13 cellular contexts compared by ENCODE assay signal in genomic region chr2:20457027-20457426, GRCh38. TPM values are rescaled to one million over a fixed set of nuclear protein-coding genes. Genes with fewer than 3 reads are reported as not detected.
DNase-seq lines count a peak whose midpoint lies in the region; ATAC-seq, FAIRE-seq and TF ChIP-seq lines count a peak whose summit lies in the region.
"Had no signal": no experiment of that assay in that cellular context is flagged by ENCODE, and none has a peak within 500 bp of the region (broad histone marks: within the 10 kb centered on the region; RNA-seq: fewer than 3 reads in every experiment).

No MANE protein-coding gene starts in this region.

- no peak for TF ChIP-seq CTCF in sigmoid colon (IDR thresholded peaks at IDR 0.05)

- no peak for FAIRE-seq in GM12892 (lab: Jason Lieb, UNC)

- no peaks in the 10 kb centered on the region for H3K36me3 ChIP-seq in sigmoid colon

- peaks cover 0 to 43% (median 34%) of the 10 kb centered on the region in 4 donors for H3K4me1 ChIP-seq in sigmoid colon

- no peak overlapping the region for H3K4me3 ChIP-seq in sigmoid colon

- no peaks in the 10 kb centered on the region for H3K27me3 ChIP-seq in sigmoid colon

- peak; percentile 37 for DNase-seq in astrocyte of the hippocampus (ENCODE audit: low read depth, low spot score)
- no peak for DNase-seq in sigmoid colon
- no peak for DNase-seq in MV-4-11 (lab: John Stamatoyannopoulos, UW)
- DNase-seq in GM12892 (ENCODE audit: insufficient read length): no peak
- no peak for DNase-seq in OCI-M2 (lab: John Stamatoyannopoulos, UW; ENCODE audit: unreplicated experiment)
- DNase-seq: Kasumi-1; NCI-H446; Right ventricle myocardium superior; stimulated activated CD4-positive, alpha-beta T cell treated with anti-CD3 and anti-CD28 coated beads, Interleukin-12 subunit alpha, Interleukin-12 subunit beta, amount 100 ng/mL, for 4 hours; stimulated activated naive CD4-positive, alpha-beta T cell treated with Interleukin-2 at 50 U/mL for 16 hours had no signal

- TF ChIP-seq POLR2A in sigmoid colon (IDR thresholded peaks at IDR 0.05): no peak
- no peak for TF ChIP-seq POLR2A in GM12892 (IDR thresholded peaks at IDR 0.05; ENCODE audit: low read depth, low read length)

- no peak for TF ChIP-seq EP300 in sigmoid colon (IDR thresholded peaks at IDR 0.05)

- 60 to 68% methylated on average over 2 of the region's 2 CpGs for WGBS in sigmoid colon, 2 donors

- H3K9me3 ChIP-seq in sigmoid colon: no peaks in the 10 kb centered on the region

- ATAC-seq in GM18517 (IDR thresholded peaks at IDR 0.05; ENCODE audit: unreplicated experiment) (peak; percentile 56), HG02870 (IDR thresholded peaks at IDR 0.05; ENCODE audit: unreplicated experiment) (peak; percentile 73), GM21367 (IDR thresholded peaks at IDR 0.05; ENCODE audit: unreplicated experiment) (no peak)

- intact Hi-C loops in sigmoid colon (cut with DNase I): no loop called here

- H3K27ac ChIP-seq in sigmoid colon: peak overlapping the region; percentile 93 to 98 (median 98)

RNA-seq across cellular contexts. Expression of gene RHOB, which starts 10.2 kb away (rescaled TPM):
- 1,000 to 10,000 TPM in 2 of 4 donors, 100 to 1,000 TPM in 2; 753 to 1,323 (median 1,092) TPM for total RNA-seq in sigmoid colon
- 100 to 1,000 TPM in 2 of 3 donors, 10 to 100 TPM in 1; 60.6 to 200 (median 108) TPM for polyA plus RNA-seq in sigmoid colon
- 9.5 TPM for polyA plus RNA-seq in GM12892 (2012; ENCODE audit: missing spikeins)
